2 cellular contexts compared by ENCODE assay signal in genomic region chr2:8872821-8873432, GRCh38.
TF ChIP-seq lines count a peak whose summit lies in the region.

No MANE protein-coding gene starts in this region.

TF ChIP-seq in H1, 55 proteins besides CTCF, POLR2A, EP300 and RAD21 (continued from another document):
- no peak for TF ChIP-seq SP1 (IDR thresholded peaks at IDR 0.05; ENCODE audit: low read depth, low read length)
- TF ChIP-seq SRF (IDR thresholded peaks at IDR 0.05; ENCODE audit: low read depth, low read length), result no peak
- no peak for TF ChIP-seq SUZ12 (IDR thresholded peaks at IDR 0.05; ENCODE audit: low read length)
- no peak for TF ChIP-seq CREB1 (IDR thresholded peaks at IDR 0.05)
- no peak for TF ChIP-seq TBP (IDR thresholded peaks at IDR 0.05; ENCODE audit: low read depth, low read length)
- no peak for TF ChIP-seq RXRA (IDR thresholded peaks at IDR 0.05; ENCODE audit: insufficient read depth, low read depth, low read length)
- no peak for TF ChIP-seq SIX5 (IDR thresholded peaks at IDR 0.05; ENCODE audit: low read depth, low read length)
TF ChIP-seq in H1: peak in this region for 0.

TF ChIP-seq in neural cell, 6 proteins besides CTCF, POLR2A, EP300 and RAD21:
- TF ChIP-seq REST (IDR thresholded peaks at IDR 0.05; ENCODE audit: borderline replicate concordance), result no peak
- peak; percentile 75 for TF ChIP-seq SMC3 (conservative IDR thresholded peaks at IDR 0.05; ENCODE audit: poor library complexity)
TF ChIP-seq in neural cell: peak in this region for 1.
